Comparison of ENCODE assay signal across 15 cellular contexts in genomic region chr20:37943501-37944455, GRCh38. TPM values are rescaled to one million over a fixed set of nuclear protein-coding genes. Genes with fewer than 3 reads are reported as not detected.
DNase-seq lines count a peak whose midpoint lies in the region; ATAC-seq and TF ChIP-seq lines count a peak whose summit lies in the region.
"Had no signal": no experiment of that assay in that cellular context is flagged by ENCODE, and none has a peak within 500 bp of the region (broad histone marks: within the 10 kb centered on the region; RNA-seq: fewer than 3 reads in every experiment).

No MANE protein-coding gene starts in this region.

- H3K9me3 Mint-ChIP-seq in GM23338 = peaks cover 13% of the 10 kb centered on the region
- H3K9me3 Mint-ChIP-seq in osteocyte (ENCODE audit: unreplicated experiment) = peaks cover 10% of the 10 kb centered on the region

- H3K79me2 ChIP-seq in GM23338 (replicated peaks; ENCODE audit: insufficient read depth) = no peaks in the 10 kb centered on the region

- H3K4me1 ChIP-seq in BE2C (no peaks in the 10 kb centered on the region), GM23338 (ENCODE audit: insufficient read depth) (peaks cover 5% of the 10 kb centered on the region; the same call in 1 of the 2 replicates), HAP-1 (no peaks in the 10 kb centered on the region)
- H3K4me1 ChIP-seq: lower lobe of right lung had no signal

- H3K27ac Mint-ChIP-seq in GM23338 (no peak overlapping the region; the same call in 1 of the 2 replicates), osteocyte (ENCODE audit: unreplicated experiment) (no peak overlapping the region)
- H3K27ac Mint-ChIP-seq: CD14-positive monocyte had no signal

- H3K36me3 ChIP-seq in BE2C (no peaks in the 10 kb centered on the region), GM23338 (ENCODE audit: insufficient read depth) (no peaks in the 10 kb centered on the region), HAP-1 (replicated peaks) (no peaks in the 10 kb centered on the region)
- H3K36me3 ChIP-seq: lower lobe of right lung had no signal

- POLR2A ChIA-PET in HEK293T (lab: Yijun Ruan, JAX) = no interaction called here

- no peaks in the 10 kb centered on the region for H3K9me2 ChIP-seq in GM23338 (ENCODE audit: insufficient read depth)

- H3K27me3 ChIP-seq in BE2C (no peaks in the 10 kb centered on the region), GM23338 (ENCODE audit: insufficient read depth) (no peaks in the 10 kb centered on the region), HAP-1 (ENCODE audit: low read depth) (0 out of 2 replicates have a peak, but pooled peaks cover 4% of the 10 kb centered on the region)

- H3K4me1 Mint-ChIP-seq in GM23338 (peaks cover 3% of the 10 kb centered on the region), osteocyte (ENCODE audit: unreplicated experiment) (peaks cover 1% of the 10 kb centered on the region)
- H3K4me1 Mint-ChIP-seq: CD14-positive monocyte had no signal

- H4K20me1 ChIP-seq in GM23338 (replicated peaks; ENCODE audit: insufficient read depth) = no peaks in the 10 kb centered on the region

- peaks cover 4% of the 10 kb centered on the region for H3K27me3 Mint-ChIP-seq in GM23338 (ENCODE audit: insufficient read depth, low read depth, poor library complexity)
- H3K27me3 Mint-ChIP-seq in osteocyte (ENCODE audit: unreplicated experiment) = peaks cover 8% of the 10 kb centered on the region

- peak; percentile 74 for ATAC-seq in GM23338

- no peaks in the 10 kb centered on the region for H3F3A ChIP-seq in GM23338 (replicated peaks; ENCODE audit: low read depth)

- H3K4me3 Mint-ChIP-seq in GM23338 (no peak overlapping the region), osteocyte (ENCODE audit: unreplicated experiment) (no peak overlapping the region)
- H3K4me3 Mint-ChIP-seq: CD14-positive monocyte had no signal

- H3K9me3 ChIP-seq in BE2C (no peaks in the 10 kb centered on the region), HAP-1 (no peaks in the 10 kb centered on the region; the same call in 1 of the 2 replicates)
- H3K9me3 ChIP-seq: lower lobe of right lung had no signal

- DNase-seq in BE2C (no peak), GM23338 (ENCODE audit: low spot score) (peak; percentile 56), choroid plexus epithelial cell (ENCODE audit: low read depth) (no peak), osteocyte (ENCODE audit: extremely low spot score, unreplicated experiment) (peak; percentile 74), HAP-1 (ENCODE audit: low spot score in 2 of 2) (no peak), NCI-H2227 (lab: John Stamatoyannopoulos, UW; ENCODE audit: unreplicated experiment) (no peak), HEK293T (ENCODE audit: extremely low spot score) (no peak)
- DNase-seq: activated CD4-positive, CD25-positive, alpha-beta regulatory T cell; activated naive CD4-positive, alpha-beta T cell; DMS53; Kasumi-1; lower lobe of right lung; NCI-H1105; NCI-H2171 treated with DMSO at 0.1 percent for 48 hours had no signal

- no peaks in the 10 kb centered on the region; the same call in 2 of the 3 replicates for H3K36me3 Mint-ChIP-seq in GM23338 (ENCODE audit: low read depth)
- H3K36me3 Mint-ChIP-seq in osteocyte (ENCODE audit: unreplicated experiment) = peaks cover 1% of the 10 kb centered on the region
- H3K36me3 Mint-ChIP-seq: CD14-positive monocyte had no signal

- H3K4me2 ChIP-seq in GM23338 = no peak overlapping the region

- H3K4me3 ChIP-seq in BE2C (ENCODE audit: low read depth, low read length) (no peak overlapping the region), GM23338 (no peak overlapping the region), choroid plexus epithelial cell (ENCODE audit: low read depth, low read length) (no peak overlapping the region), HAP-1 (no peak overlapping the region)
- H3K4me3 ChIP-seq: lower lobe of right lung had no signal

- TF ChIP-seq CTCF in BE2C (IDR thresholded peaks at IDR 0.05; ENCODE audit: low read depth, low read length) = peak; percentile 18
- TF ChIP-seq CTCF in GM23338 (conservative IDR thresholded peaks at IDR 0.05; ENCODE audit: low read depth in 2 of 2) = peak; percentile 43 to 61
- TF ChIP-seq CTCF in choroid plexus epithelial cell (conservative IDR thresholded peaks at IDR 0.05; ENCODE audit: low read depth, low read length) = peak; percentile 16
- TF ChIP-seq CTCF in osteocyte (IDR thresholded peaks at IDR 0.05) = no peak

- CTCF ChIA-PET in HEK293T (lab: Yijun Ruan, JAX) = no interaction called here

- no peak overlapping the region for H2AFZ ChIP-seq in GM23338

- in situ Hi-C loops in HAP-1 (cut with MboI; ENCODE audit: low sequenced_read_pairs) = no loop called here

- H3K27ac ChIP-seq in GM23338 (ENCODE audit: low read depth) = no peak overlapping the region
- H3K27ac ChIP-seq: lower lobe of right lung had no signal

TF ChIP-seq in GM23338, 12 proteins besides CTCF, POLR2A, EP300 and RAD21:
- TF ChIP-seq POLR2AphosphoS5 (IDR thresholded peaks at IDR 0.05; ENCODE audit: low read depth) = no peak

TF ChIP-seq in HEK293T, 16 proteins besides CTCF, POLR2A, EP300 and RAD21:
- TF ChIP-seq NFRKB (IDR thresholded peaks at IDR 0.05) (no peak), ARNT (IDR thresholded peaks at IDR 0.05) (no peak), FOXK2 (IDR thresholded peaks at IDR 0.05) (no peak), HDGF (IDR thresholded peaks at IDR 0.05; ENCODE audit: borderline replicate concordance) (no peak), ELF4 (IDR thresholded peaks at IDR 0.05) (no peak), ZNF384 (IDR thresholded peaks at IDR 0.05) (no peak), PKNOX1 (IDR thresholded peaks at IDR 0.05) (no peak), LEF1 (IDR thresholded peaks at IDR 0.05; ENCODE audit: borderline replicate concordance) (no peak), BHLHE40 (IDR thresholded peaks at IDR 0.05; ENCODE audit: borderline replicate concordance) (no peak), TARDBP (IDR thresholded peaks at IDR 0.05) (no peak), FOXM1 (IDR thresholded peaks at IDR 0.05; ENCODE audit: borderline replicate concordance) (no peak), L3MBTL2 (conservative IDR thresholded peaks at IDR 0.05) (no peak), CTBP1 (IDR thresholded peaks at IDR 0.05; ENCODE audit: borderline replicate concordance) (no peak), SUZ12 (IDR thresholded peaks at IDR 0.05) (no peak), FOXA1 (IDR thresholded peaks at IDR 0.05) (no peak), SP1 (IDR thresholded peaks at IDR 0.05) (no peak)

RNA-seq across cellular contexts. Expression of gene VSTM2L, which starts 40.9 kb away (rescaled TPM):
- 1.9 TPM for polyA plus RNA-seq in BE2C (2012; ENCODE audit: insufficient read depth, insufficient read length, low read depth)
- total RNA-seq in GM23338 (2014; rRNA removed; shearing (Covaris generic)) = 0.43 and 1.9 TPM in 2 replicates
- polyA plus RNA-seq in GM23338 (2016; fragmentation: Nextera tagmentation; extraction: Ambion mirVana) = 0.54 and 0.60 TPM in 2 replicates
- 14.6 and 14.7 TPM in 2 replicates for total RNA-seq in osteocyte
- polyA plus RNA-seq: CD14-positive monocyte had no signal

Comparison
In these comparisons a context has a peak if more than half of its experiments do, and no peak if none do; other contexts are left out.
1. DNase-seq: peak in GM23338 (single experiment) and osteocyte (single experiment); none in BE2C (single experiment), choroid plexus epithelial cell (single experiment), HAP-1 (0 of 2), NCI-H2227 (single experiment) and HEK293T (single experiment).